ENCODE assay signal across 8 cellular contexts in genomic region chr13:28657784-28658538, GRCh38. TPM values are rescaled to one million over a fixed set of nuclear protein-coding genes. Genes with fewer than 3 reads are reported as not detected.
A peak's percentile ranks its signal among the peaks of the same experiment; 100 is the strongest.
DNase-seq lines count a peak whose midpoint lies in the region; ATAC-seq and TF ChIP-seq lines count a peak whose summit lies in the region.

No MANE protein-coding gene starts in this region.

- peaks cover 34 to 63% (median 54%) of the 10 kb centered on the region in 4 donors for H3K4me1 Mint-ChIP-seq in CD4-positive, alpha-beta memory T cell
- peaks cover 20 to 42% (median 38%) of the 10 kb centered on the region in 3 donors for H3K4me1 Mint-ChIP-seq in IgD-negative memory B cell
- H3K4me1 Mint-ChIP-seq in activated T-helper 1 cell treated with anti-CD3 and anti-CD28 coated beads, Interleukin-12 subunit alpha, Interleukin-12 subunit beta, Interleukin-2, Interleukin-4 antibody, amounts not matched to agents 30 ng/mL and 10 ng/mL and 1 ng/mL, durations not matched to agents 14 hours and 24 hours and 36 hours (ENCODE audit: low read depth): peaks cover 59% of the 10 kb centered on the region

- H3K27ac ChIP-seq in CD4-positive, alpha-beta memory T cell (ENCODE audit: low read depth, low read length): peak overlapping the region; percentile 95
- H3K27ac ChIP-seq in gastrocnemius medialis: peak overlapping the region; percentile 93 to 95 (median 95)

- H3K9me3 Mint-ChIP-seq in CD4-positive, alpha-beta memory T cell: peaks cover 0 to 2% (median 0%) of the 10 kb centered on the region in 8 donors
- H3K9me3 Mint-ChIP-seq in IgD-negative memory B cell: no peaks in the 10 kb centered on the region
- H3K9me3 Mint-ChIP-seq in activated T-helper 1 cell treated with anti-CD3 and anti-CD28 coated beads, Interleukin-12 subunit alpha, Interleukin-12 subunit beta, Interleukin-2, Interleukin-4 antibody, amounts not matched to agents 30 ng/mL and 10 ng/mL and 1 ng/mL, durations not matched to agents 14 hours and 24 hours and 36 hours: no peaks in the 10 kb centered on the region

- peak; percentile 6 for ATAC-seq in left ventricle myocardium superior
- no peak for ATAC-seq in gastrocnemius medialis
- no peak for ATAC-seq in HG03521 (IDR thresholded peaks at IDR 0.05; ENCODE audit: unreplicated experiment)

- H3K36me3 Mint-ChIP-seq in CD4-positive, alpha-beta memory T cell: peaks cover 11 to 30% of the 10 kb centered on the region in 2 donors
- peaks cover 4% of the 10 kb centered on the region for H3K36me3 Mint-ChIP-seq in IgD-negative memory B cell
- H3K36me3 Mint-ChIP-seq in activated T-helper 1 cell treated with anti-CD3 and anti-CD28 coated beads, Interleukin-12 subunit alpha, Interleukin-12 subunit beta, Interleukin-2, Interleukin-4 antibody, amounts not matched to agents 30 ng/mL and 10 ng/mL and 1 ng/mL, durations not matched to agents 14 hours and 24 hours and 36 hours (ENCODE audit: low read depth): peaks cover 34% of the 10 kb centered on the region

- POLR2A ChIA-PET in CD4-positive, alpha-beta memory T cell (lab: Charles Lee; ENCODE audit: partially characterized antibody): interaction anchor here (0.9 to 2.7 kb wide), 8 partner anchors 10 to 1037 kb away, joined by 3 to 41 read pairs (median 4); partner anchors contain the start of genes PAN3 and SLC46A3

- H3K27ac Mint-ChIP-seq in CD4-positive, alpha-beta memory T cell: peak overlapping the region; percentile 96 to 100 (median 98)
- peak overlapping the region; percentile 92 to 99 (median 93) for H3K27ac Mint-ChIP-seq in IgD-negative memory B cell
- peak overlapping the region; percentile 97 for H3K27ac Mint-ChIP-seq in activated T-helper 1 cell treated with anti-CD3 and anti-CD28 coated beads, Interleukin-12 subunit alpha, Interleukin-12 subunit beta, Interleukin-2, Interleukin-4 antibody, amounts not matched to agents 30 ng/mL and 10 ng/mL and 1 ng/mL, durations not matched to agents 14 hours and 24 hours and 36 hours

- H3K4me3 ChIP-seq in CD4-positive, alpha-beta memory T cell (ENCODE audit: low read length in 2 of 2): peak overlapping the region; percentile 76 to 93
- peak overlapping the region; percentile 77 to 92 (median 86) for H3K4me3 ChIP-seq in gastrocnemius medialis

- H3K4me3 Mint-ChIP-seq in CD4-positive, alpha-beta memory T cell: peak overlapping the region; percentile 95 to 99 (median 98)
- H3K4me3 Mint-ChIP-seq in IgD-negative memory B cell: peak overlapping the region; percentile 93 to 100 (median 95)
- peak overlapping the region; percentile 97 for H3K4me3 Mint-ChIP-seq in activated T-helper 1 cell treated with anti-CD3 and anti-CD28 coated beads, Interleukin-12 subunit alpha, Interleukin-12 subunit beta, Interleukin-2, Interleukin-4 antibody, amounts not matched to agents 30 ng/mL and 10 ng/mL and 1 ng/mL, durations not matched to agents 14 hours and 24 hours and 36 hours

- in situ Hi-C loops in gastrocnemius medialis (cut with MboI; ENCODE audit: low sequenced_read_pairs in 4 of 4): loop anchor here in 2 of 4 donors (10.0 to 25.0 kb wide), 2 partner anchors 57 to 521 kb away; partner anchors contain the start of genes PAN3 (in 1 of the 2) and SLC46A3 (in 1 of the 2)

- DNase-seq in CD4-positive, alpha-beta memory T cell: no peak
- no peak for DNase-seq in activated T-helper 1 cell treated with anti-CD3 and anti-CD28 coated beads, Interleukin-12 subunit alpha, Interleukin-12 subunit beta, Interleukin-2, Interleukin-4 antibody, amounts not matched to agents 30 ng/mL and 10 ng/mL and 1 ng/mL, durations not matched to agents 14 hours and 24 hours and 36 hours (ENCODE audit: low spot score)
- DNase-seq in left ventricle myocardium superior (no peak), gastrocnemius medialis (no peak), DMS153 (lab: John Stamatoyannopoulos, UW) (no peak), NCI-H187 treated with DMSO at 0.1 percent for 48 hours (lab: John Stamatoyannopoulos, UW) (no peak)

- intact Hi-C loops in CD4-positive, alpha-beta memory T cell (cut with micrococcal nuclease): loop anchor here (10.0 kb wide), 3 partner anchors 137 to 1203 kb away; partner anchors contain the start of genes LNX2, MTIF3 and POLR1D
- intact Hi-C loops in activated T-helper 1 cell treated with anti-CD3 and anti-CD28 coated beads, Interleukin-12 subunit alpha, Interleukin-12 subunit beta, Interleukin-2, Interleukin-4 antibody, amounts not matched to agents 30 ng/mL and 10 ng/mL and 1 ng/mL, durations not matched to agents 14 hours and 24 hours and 36 hours (cut with micrococcal nuclease): loop anchor here (1.0 to 10.0 kb wide), 8 partner anchors 8 to 1213 kb away; partner anchors contain the start of genes LNX2 and POLR1D
- intact Hi-C loops in left ventricle myocardium superior (cut with micrococcal nuclease) (no loop called here), gastrocnemius medialis (cut with DNase I; ENCODE audit: low total_unique reads) (loop anchor here (10.0 kb wide), 2 partner anchors 523 to 1403 kb away; partner anchors contain the start of genes PAN3 and RPL21)

- H3K27me3 ChIP-seq in CD4-positive, alpha-beta memory T cell (ENCODE audit: insufficient read depth, low read length): no peaks in the 10 kb centered on the region
- H3K27me3 ChIP-seq in gastrocnemius medialis: no peaks in the 10 kb centered on the region

- no peaks in the 10 kb centered on the region for H3K9me3 ChIP-seq in CD4-positive, alpha-beta memory T cell (ENCODE audit: control insufficient read depth in 1 of 2, low read length in 2 of 2)
- H3K9me3 ChIP-seq in gastrocnemius medialis: no peaks in the 10 kb centered on the region

- H3K4me1 ChIP-seq in CD4-positive, alpha-beta memory T cell (ENCODE audit: insufficient read depth, low read length): peaks cover 40% of the 10 kb centered on the region
- peaks cover 39 to 42% of the 10 kb centered on the region in 2 donors for H3K4me1 ChIP-seq in gastrocnemius medialis

- TF ChIP-seq POLR2A in gastrocnemius medialis (IDR thresholded peaks at IDR 0.05): no peak

- no peaks in the 10 kb centered on the region for H3K27me3 Mint-ChIP-seq in CD4-positive, alpha-beta memory T cell
- no peaks in the 10 kb centered on the region for H3K27me3 Mint-ChIP-seq in IgD-negative memory B cell
- no peaks in the 10 kb centered on the region for H3K27me3 Mint-ChIP-seq in activated T-helper 1 cell treated with anti-CD3 and anti-CD28 coated beads, Interleukin-12 subunit alpha, Interleukin-12 subunit beta, Interleukin-2, Interleukin-4 antibody, amounts not matched to agents 30 ng/mL and 10 ng/mL and 1 ng/mL, durations not matched to agents 14 hours and 24 hours and 36 hours (ENCODE audit: insufficient read depth)

- peak in 2 of 5 experiments; percentile 15 to 17 for TF ChIP-seq CTCF in gastrocnemius medialis (IDR thresholded peaks at IDR 0.05 in 4 of 5, conservative IDR thresholded peaks at IDR 0.05 in 1 of 5)

- H3K36me3 ChIP-seq in CD4-positive, alpha-beta memory T cell (ENCODE audit: insufficient read depth, low read length): peaks cover 7% of the 10 kb centered on the region
- peaks cover 0 to 16% of the 10 kb centered on the region in 2 donors for H3K36me3 ChIP-seq in gastrocnemius medialis

- CTCF ChIA-PET in CD4-positive, alpha-beta memory T cell (lab: Charles Lee; ENCODE audit: partially characterized antibody): interaction anchor here (1.0 to 1.7 kb wide), 3 partner anchors 13 to 60 kb away, joined by 3 to 5 read pairs (median 3); partner anchors contain the start of gene SLC46A3

RNA-seq across cellular contexts. Expression of gene POMP, which starts 1.0 kb away (rescaled TPM):
- 10 to 100 TPM; 23.0 to 24.5 TPM for total RNA-seq in CD4-positive, alpha-beta memory T cell
- 100 to 1,000 TPM in 1 of 2 donors, 10 to 100 TPM in 1; 87.6 to 109 TPM for polyA plus RNA-seq in CD4-positive, alpha-beta memory T cell
- 78.5 TPM for polyA plus RNA-seq in IgD-negative memory B cell
- 147 TPM in 2 replicates for total RNA-seq in activated T-helper 1 cell treated with anti-CD3 and anti-CD28 coated beads, Interleukin-12 subunit alpha, Interleukin-12 subunit beta, Interleukin-2, Interleukin-4 antibody, amounts not matched to agents 30 ng/mL and 10 ng/mL and 1 ng/mL, durations not matched to agents 14 hours and 24 hours and 36 hours
- total RNA-seq in left ventricle myocardium superior: 113 TPM
- total RNA-seq in gastrocnemius medialis: 100 to 1,000 TPM; 162 to 188 (median 176) TPM
